Comparison of ENCODE assay signal across 20 cellular contexts in the genomic region with DNA sequence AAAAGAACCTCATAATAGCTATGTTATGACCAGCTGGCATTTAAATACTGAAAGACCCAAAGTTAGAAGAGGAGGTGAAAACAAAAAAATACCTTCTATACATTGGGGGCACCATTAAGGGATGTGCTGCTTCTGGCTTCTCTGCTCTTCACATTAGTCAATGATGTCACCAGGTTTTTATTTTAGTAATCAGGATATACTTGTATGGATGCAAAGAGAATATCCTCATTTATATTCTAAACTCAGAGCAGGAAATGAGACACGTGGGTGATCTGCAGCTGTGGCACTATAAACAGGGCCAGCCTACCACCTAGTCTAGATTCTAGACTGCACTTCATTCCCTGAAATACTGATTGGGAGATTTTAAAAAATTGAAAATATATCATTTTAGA.
DNase-seq lines count a peak whose midpoint lies in the region; ATAC-seq lines count a peak whose summit lies in the region.
"Had no signal": no experiment of that assay in that cellular context is flagged by ENCODE, and none has a peak within 500 bp of the region (broad histone marks: within the 10 kb centered on the region; RNA-seq: fewer than 3 reads in every experiment).

No MANE protein-coding gene starts in this region.

- DNase-seq in ecto neural progenitor cell (ENCODE audit: low spot score), result no peak
- DNase-seq in HuH-7.5 (ENCODE audit: low spot score), result no peak
- no peak for DNase-seq in DMS114 treated with DMSO at 0.1 percent for 48 hours (lab: John Stamatoyannopoulos, UW; ENCODE audit: unreplicated experiment)
- DNase-seq in medulla oblongata (ENCODE audit: extremely low spot score), result no peak
- DNase-seq: ACHN; activated CD4-positive, alpha-beta memory T cell treated with anti-CD3 and anti-CD28 coated beads, Interleukin-2, amount 10 ng/mL, durations not matched to agents 7 days and 5 days; activated effector memory CD4-positive, alpha-beta T cell treated with Interleukin-2 at 50 U/mL for 16 hours; aorta; Calu3; GF-D8; hypothalamus; left colon; NCI-H1048; NCI-H226; spleen; testis had no signal

- ATAC-seq in GM18502 (IDR thresholded peaks at IDR 0.05; ENCODE audit: poor library complexity, unreplicated experiment) (peak; percentile 38), GM19463 (IDR thresholded peaks at IDR 0.05; ENCODE audit: unreplicated experiment) (peak; percentile 34), HG02759 (IDR thresholded peaks at IDR 0.05; ENCODE audit: unreplicated experiment) (peak; percentile 46), HG03460 (IDR thresholded peaks at IDR 0.05; ENCODE audit: unreplicated experiment) (peak; percentile 47)
- ATAC-seq: left colon had no signal
